1 cellular context compared by ENCODE assay signal in the genomic region with DNA sequence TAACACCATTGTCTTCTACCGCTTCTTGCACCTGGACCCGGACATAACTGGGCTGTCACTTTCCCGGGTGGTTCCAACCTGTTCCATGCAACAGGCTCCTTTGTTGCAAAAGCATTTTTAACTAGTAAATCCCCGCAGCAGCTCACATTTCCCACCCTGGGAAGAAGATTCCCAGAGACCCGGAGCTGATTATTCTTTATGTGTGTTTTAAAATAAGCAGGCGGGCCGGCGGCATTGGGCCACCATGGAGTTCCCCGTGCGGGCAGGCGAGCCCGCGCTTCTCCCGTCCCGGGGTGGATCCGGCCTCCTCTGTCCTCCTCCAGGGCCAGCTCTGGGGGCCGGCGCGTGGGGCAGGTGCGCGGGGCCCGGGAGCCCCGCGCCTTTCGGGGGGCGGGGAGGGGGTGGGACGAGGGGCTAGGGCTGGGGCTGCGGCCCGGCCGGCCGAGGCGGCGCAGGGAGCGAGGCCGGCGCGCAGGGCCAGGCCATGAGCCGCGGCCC.
TF ChIP-seq lines count a peak whose summit lies in the region.

No MANE protein-coding gene starts in this region.

TF ChIP-seq in SK-N-SH, 30 proteins besides CTCF, POLR2A, EP300 and RAD21 (continued from another document):
- TF ChIP-seq REST (IDR thresholded peaks at IDR 0.05; ENCODE audit: low read depth, low read length) (no peak), RFX5 (IDR thresholded peaks at IDR 0.05; ENCODE audit: low read length) (no peak), USF2 (IDR thresholded peaks at IDR 0.05; ENCODE audit: borderline replicate concordance, low read depth, low read length) (no peak)
